Comparison of ENCODE assay signal across 9 cellular contexts in genomic region chr11:2380807-2381350, GRCh38. TPM values are rescaled to one million over a fixed set of nuclear protein-coding genes. Genes with fewer than 3 reads are reported as not detected.
DNase-seq lines count a peak whose midpoint lies in the region; ATAC-seq, FAIRE-seq and TF ChIP-seq lines count a peak whose summit lies in the region.
"Had no signal": no experiment of that assay in that cellular context is flagged by ENCODE, and none has a peak within 500 bp of the region (broad histone marks: within the 10 kb centered on the region; RNA-seq: fewer than 3 reads in every experiment).

No MANE protein-coding gene starts in this region.

- peak overlapping the region in 5 of 8 donors; percentile 12 to 53 (median 36) for H3K4me3 Mint-ChIP-seq in CD4-positive, alpha-beta memory T cell

- peaks cover 21 to 69% (median 48%) of the 10 kb centered on the region in 4 donors for H3K4me1 Mint-ChIP-seq in CD4-positive, alpha-beta memory T cell

- no peak overlapping the region for H3K4me3 ChIP-seq in CD4-positive, alpha-beta memory T cell (ENCODE audit: low read length in 2 of 2)
- H3K4me3 ChIP-seq in fibroblast of the aortic adventitia (ENCODE audit: low read depth, low read length) (peak overlapping the region; percentile 86), pancreas (peak overlapping the region in 1 of 4 donors; percentile 26)

- peaks cover 64% of the 10 kb centered on the region for H3K4me1 ChIP-seq in CD4-positive, alpha-beta memory T cell (ENCODE audit: insufficient read depth, low read length)
- H3K4me1 ChIP-seq in pancreas = peaks cover 18 to 48% (median 31%) of the 10 kb centered on the region in 3 donors

- no peaks in the 10 kb centered on the region for H3K36me3 ChIP-seq in CD4-positive, alpha-beta memory T cell (ENCODE audit: insufficient read depth, low read length)
- no peaks in the 10 kb centered on the region for H3K36me3 ChIP-seq in pancreas

- H3K9me3 ChIP-seq in CD4-positive, alpha-beta memory T cell (ENCODE audit: control insufficient read depth in 1 of 2, low read length in 2 of 2) = no peaks in the 10 kb centered on the region
- H3K9me3 ChIP-seq in pancreas = no peaks in the 10 kb centered on the region

- peaks cover 0 to 2% (median 0%) of the 10 kb centered on the region in 8 donors for H3K9me3 Mint-ChIP-seq in CD4-positive, alpha-beta memory T cell

- H3K36me3 Mint-ChIP-seq in CD4-positive, alpha-beta memory T cell = peaks cover 0 to 3% of the 10 kb centered on the region in 2 donors

- peak in 1 of 5 donors; percentile 21 for DNase-seq in CD4-positive, alpha-beta memory T cell
- DNase-seq in fibroblast of the aortic adventitia (ENCODE audit: low read depth) (no peak), pancreas (peak in 3 of 6 donors; percentile 47 to 76 (median 74)), NCI-H345 (lab: John Stamatoyannopoulos, UW) (no peak), GOT3 (lab: John Stamatoyannopoulos, UW) (no peak)
- DNase-seq in effector CD8-positive, alpha-beta T cell (lab: John Stamatoyannopoulos, UW) = no peak
- DNase-seq: activated CD4-positive, alpha-beta T cell treated with anti-CD3 and anti-CD28 coated beads, Interleukin-2, amount 50 U/mL, for 1 hour had no signal

- no peak for FAIRE-seq in pancreas (lab: Jason Lieb, UNC)

- TF ChIP-seq CTCF in fibroblast of the aortic adventitia (IDR thresholded peaks at IDR 0.05; ENCODE audit: insufficient read depth, low read length) = no peak
- no peak for TF ChIP-seq CTCF in pancreas (IDR thresholded peaks at IDR 0.05)

- H3K27ac Mint-ChIP-seq in CD4-positive, alpha-beta memory T cell = peak overlapping the region in 4 of 7 donors; percentile 48 to 80 (median 68)

- peak in 2 of 4 donors; percentile 1 to 35 for ATAC-seq in pancreas
- no peak for ATAC-seq in GM19455 (IDR thresholded peaks at IDR 0.05; ENCODE audit: unreplicated experiment)

- no peaks in the 10 kb centered on the region for H3K27me3 ChIP-seq in CD4-positive, alpha-beta memory T cell (ENCODE audit: insufficient read depth, low read length)
- no peaks in the 10 kb centered on the region for H3K27me3 ChIP-seq in pancreas

- intact Hi-C loops in CD4-positive, alpha-beta memory T cell (cut with micrococcal nuclease) = no loop called here
- intact Hi-C loops in pancreas (cut with DNase I) = no loop called here

- WGBS in pancreas, 2 donors = 75 to 78% methylated on average over 20 of the region's 20 CpGs

- H3K27me3 Mint-ChIP-seq in CD4-positive, alpha-beta memory T cell = no peaks in the 10 kb centered on the region

- H3K27ac ChIP-seq in CD4-positive, alpha-beta memory T cell (ENCODE audit: low read depth, low read length) = no peak overlapping the region
- H3K27ac ChIP-seq in pancreas = peak overlapping the region in 3 of 4 donors; percentile 28 to 80 (median 71)

- POLR2A ChIA-PET in CD4-positive, alpha-beta memory T cell (lab: Charles Lee; ENCODE audit: partially characterized antibody) = no interaction called here

- CTCF ChIA-PET in CD4-positive, alpha-beta memory T cell (lab: Charles Lee; ENCODE audit: partially characterized antibody) = no interaction called here

TF ChIP-seq in PFSK-1, 5 proteins besides CTCF, POLR2A, EP300 and RAD21:
- TF ChIP-seq TAF1 (IDR thresholded peaks at IDR 0.05; ENCODE audit: borderline replicate concordance, insufficient read depth, low read length) = no peak
- TF ChIP-seq SIN3A (IDR thresholded peaks at IDR 0.05; ENCODE audit: borderline replicate concordance, insufficient read depth, low read length) = peak; percentile 79; the same call in 1 of the 2 replicates
- TF ChIP-seq REST (IDR thresholded peaks at IDR 0.05; ENCODE audit: insufficient read depth in 1 of 2, low read depth in 2 of 2, low read length in 2 of 2) = peak; percentile 49 to 52; a peak in 2 of 4 replicates
- no peak for TF ChIP-seq POLR2AphosphoS5 (IDR thresholded peaks at IDR 0.05; ENCODE audit: low read depth, low read length)
- TF ChIP-seq FOXP2 (optimal IDR thresholded peaks at IDR 0.05; ENCODE audit: borderline replicate concordance, extremely low read depth, extremely low read length, insufficient read depth) = peak; percentile 66

RNA-seq across cellular contexts. Expression of gene CD81, which starts 3.8 kb away (rescaled TPM):
- 100 to 1,000 TPM; 113 to 118 TPM for total RNA-seq in CD4-positive, alpha-beta memory T cell
- polyA plus RNA-seq in CD4-positive, alpha-beta memory T cell = 10 to 100 TPM; 15.2 to 54.1 TPM
- polyA plus RNA-seq in PFSK-1 (2012; ENCODE audit: insufficient read length, low read depth) = 435 TPM
- total RNA-seq in fibroblast of the aortic adventitia (ENCODE audit: low replicate concordance) (282 and 327 TPM in 2 replicates), pancreas (100 to 1,000 TPM; 154 to 337 (median 236) TPM)
- 100 to 1,000 TPM; 166 to 392 TPM for polyA plus RNA-seq in pancreas

RNA-seq across cellular contexts. Expression of gene TSSC4, which starts 19.7 kb away (rescaled TPM):
- total RNA-seq in CD4-positive, alpha-beta memory T cell = 10 to 100 TPM; 58.6 to 65.8 TPM
- 10 to 100 TPM; 54.6 to 79.8 TPM for polyA plus RNA-seq in CD4-positive, alpha-beta memory T cell
- polyA plus RNA-seq in PFSK-1 (2012; ENCODE audit: insufficient read length, low read depth) = 156 TPM
- 19.6 and 31.5 TPM in 2 replicates for total RNA-seq in fibroblast of the aortic adventitia (ENCODE audit: low replicate concordance)
- 10 to 100 TPM; 16.8 to 27.7 (median 19.7) TPM for total RNA-seq in pancreas
- polyA plus RNA-seq in pancreas = 10 to 100 TPM; 54.3 to 60.0 TPM
